In genomic region chr3:177960722-177961121, GRCh38 we compare ENCODE assay signal across 26 cellular contexts.
"Had no signal": no experiment of that assay in that cellular context is flagged by ENCODE, and none has a peak within 500 bp of the region (broad histone marks: within the 10 kb centered on the region; RNA-seq: fewer than 3 reads in every experiment).

No MANE protein-coding gene starts in this region.

- FAIRE-seq: colon, kidney had no signal

- H3K36me3 ChIP-seq: heart right ventricle, lower lobe of right lung, sigmoid colon, thoracic aorta, upper lobe of left lung had no signal

- H3K36me3 Mint-ChIP-seq: activated naive CD8-positive, alpha-beta T cell treated with anti-CD3 and anti-CD28 coated beads for 36 hours; naive B cell had no signal

- H3K27me3 Mint-ChIP-seq: activated CD4-positive, alpha-beta T cell treated with anti-CD3 and anti-CD28 coated beads, Interleukin-2, amount 10 ng/mL, durations not matched to agents 24 days and 14 days; activated naive CD8-positive, alpha-beta T cell treated with anti-CD3 and anti-CD28 coated beads for 36 hours; naive B cell; progenitor cell of endocrine pancreas had no signal

- H3K27ac ChIP-seq: epithelial cell of prostate, heart right ventricle, lower lobe of right lung, thoracic aorta, upper lobe of left lung had no signal

- H3K27ac Mint-ChIP-seq: activated CD4-positive, alpha-beta T cell treated with anti-CD3 and anti-CD28 coated beads, Interleukin-2, amount 10 ng/mL, durations not matched to agents 24 days and 14 days; activated naive CD8-positive, alpha-beta T cell treated with anti-CD3 and anti-CD28 coated beads for 36 hours; activated T-helper 17 cell treated with anti-CD3 and anti-CD28 coated beads, Interleukin-2, amount 50 U/mL, for 72 hours; endodermal cell; progenitor cell of endocrine pancreas; T-helper 17 cell had no signal

- H3K4me1 Mint-ChIP-seq: activated CD4-positive, alpha-beta T cell treated with anti-CD3 and anti-CD28 coated beads, Interleukin-2, amount 10 ng/mL, durations not matched to agents 24 days and 14 days; endodermal cell; T-helper 17 cell had no signal

- H3K27me3 ChIP-seq: heart right ventricle, sigmoid colon, upper lobe of left lung had no signal

- H3K9me3 ChIP-seq: heart right ventricle, lower lobe of right lung, sigmoid colon, thoracic aorta, upper lobe of left lung had no signal

- ATAC-seq: activated CD4-positive, CD25-positive, alpha-beta regulatory T cell treated with anti-CD3 and anti-CD28 coated beads, Interleukin-2, amount 50 U/mL, for 24 hours; activated T-helper 17 cell treated with anti-CD3 and anti-CD28 coated beads, Interleukin-2, amount 50 U/mL, for 72 hours; left lobe of liver; lower lobe of right lung; T-helper 17 cell had no signal

- H3K4me1 ChIP-seq: lower lobe of right lung, upper lobe of left lung had no signal

- H3K9me3 Mint-ChIP-seq: activated naive CD8-positive, alpha-beta T cell treated with anti-CD3 and anti-CD28 coated beads for 36 hours; activated T-helper 17 cell treated with anti-CD3 and anti-CD28 coated beads, Interleukin-2, amount 50 U/mL, for 72 hours; endodermal cell; naive B cell had no signal

- DNase-seq: activated CD4-positive, alpha-beta T cell treated with anti-CD3 and anti-CD28 coated beads, Interleukin-2, amount 10 ng/mL, durations not matched to agents 24 days and 14 days; activated naive CD4-positive, alpha-beta T cell treated with Interleukin-2 at 50 U/mL for 16 hours; activated naive CD8-positive, alpha-beta T cell treated with anti-CD3 and anti-CD28 coated beads for 36 hours; activated T-cell treated with anti-CD3 and anti-CD28 coated beads, Interleukin-2, amount 50 U/mL, for 1 hour; central memory CD4-positive, alpha-beta T cell; endodermal cell; kidney; lower lobe of right lung; naive B cell; retina; sigmoid colon; stimulated activated CD4-positive, alpha-beta T cell treated with anti-CD3 and anti-CD28 coated beads, Interleukin-2, amount 100 ng/mL, for 48 hours; stimulated activated CD8-positive, alpha-beta memory T cell treated with anti-CD3 and anti-CD28 coated beads, Interleukin-4, amount 100 ng/mL, for 48 hours; stimulated activated naive CD4-positive, alpha-beta T cell treated with Interleukin-2 at 50 U/mL for 16 hours; SW 1271; T-helper 17 cell; upper lobe of left lung had no signal

- H3K4me3 ChIP-seq: heart right ventricle, lower lobe of right lung, sigmoid colon, thoracic aorta, upper lobe of left lung had no signal

- H3K4me3 Mint-ChIP-seq: activated CD4-positive, alpha-beta T cell treated with anti-CD3 and anti-CD28 coated beads, Interleukin-2, amount 10 ng/mL, durations not matched to agents 24 days and 14 days; activated naive CD8-positive, alpha-beta T cell treated with anti-CD3 and anti-CD28 coated beads for 36 hours; activated T-helper 17 cell treated with anti-CD3 and anti-CD28 coated beads, Interleukin-2, amount 50 U/mL, for 72 hours; endodermal cell; naive B cell; neural crest cell; T-helper 17 cell had no signal
